In the genomic region with DNA sequence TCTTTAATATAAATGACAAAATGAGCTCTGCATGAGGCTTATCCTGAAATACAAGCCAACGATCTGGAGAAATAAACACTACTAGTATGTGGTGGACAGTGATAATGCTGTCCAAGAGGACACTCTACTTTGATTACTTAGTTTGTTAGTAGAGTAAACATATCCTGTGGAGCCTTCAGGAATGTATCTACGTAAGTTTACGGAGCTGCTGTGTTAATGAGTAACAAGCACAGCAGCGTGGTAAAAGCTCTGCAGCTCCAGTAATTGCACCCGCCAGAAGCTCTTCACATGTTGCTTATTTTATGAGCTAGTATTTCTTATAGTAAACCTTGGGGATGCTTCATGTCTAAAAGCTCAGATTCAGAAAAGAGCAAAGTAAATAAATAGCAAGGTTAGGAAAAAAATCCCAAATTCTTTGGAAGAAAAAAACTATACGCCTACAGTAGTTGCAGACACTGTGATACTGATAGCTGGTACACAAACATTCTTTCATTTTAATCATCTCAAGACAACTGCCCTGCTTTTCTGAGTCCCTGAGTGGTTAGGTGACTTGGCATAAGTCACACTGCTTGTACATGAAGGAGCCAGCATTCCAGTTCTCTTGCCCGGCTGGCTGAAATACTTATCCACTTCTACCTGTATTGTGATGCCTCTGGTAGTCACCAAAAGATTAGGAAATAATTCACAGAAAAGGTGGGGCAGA, we compare ENCODE assay signal across 7 cellular contexts. TPM values are rescaled to one million over a fixed set of nuclear protein-coding genes. Genes with fewer than 3 reads are reported as not detected.
A peak's percentile ranks its signal among the peaks of the same experiment; 100 is the strongest.
DNase-seq lines count a peak whose midpoint lies in the region; FAIRE-seq and TF ChIP-seq lines count a peak whose summit lies in the region.

No MANE protein-coding gene starts in this region.

- no peak for TF ChIP-seq EP300 in stomach (IDR thresholded peaks at IDR 0.05)

- H3K27ac Mint-ChIP-seq in astrocyte (ENCODE audit: unreplicated experiment): peak overlapping the region; percentile 63

- H3K4me3 ChIP-seq in HUES48 (ENCODE audit: low read depth, low read length): no peak overlapping the region
- H3K4me3 ChIP-seq in astrocyte (ENCODE audit: insufficient read depth, low read depth, low read length): no peak overlapping the region
- H3K4me3 ChIP-seq in hepatocyte: no peak overlapping the region
- peak overlapping the region in 2 of 4 donors; percentile 3 to 4 for H3K4me3 ChIP-seq in stomach

- H4K20me1 ChIP-seq in astrocyte (ENCODE audit: insufficient read depth, low read length): peaks cover 13% of the 10 kb centered on the region
- no peaks in the 10 kb centered on the region for H4K20me1 ChIP-seq in hepatocyte (ENCODE audit: insufficient read depth, poor library complexity, severe bottlenecking)

- 13% methylated on average over 7 of the region's 7 CpGs for WGBS in hepatocyte (ENCODE audit: low lambda C conversion rate, missing lambda C conversion rate)
- 18 to 34% (median 24%) methylated on average over 7 of the region's 7 CpGs for WGBS in stomach, 5 donors

- intact Hi-C loops in stomach (cut with DNase I; ENCODE audit: low total_unique reads): no loop called here

- peak overlapping the region; percentile 21 for H3K4me3 Mint-ChIP-seq in astrocyte (ENCODE audit: unreplicated experiment)

- TF ChIP-seq POLR2A in stomach (IDR thresholded peaks at IDR 0.05): no peak

- no peaks in the 10 kb centered on the region for H3K27me3 ChIP-seq in HUES48 (ENCODE audit: control insufficient read depth, insufficient read depth, low read length)
- no peaks in the 10 kb centered on the region for H3K27me3 ChIP-seq in astrocyte (ENCODE audit: insufficient read depth, low read length)
- H3K27me3 ChIP-seq in hepatocyte: no peaks in the 10 kb centered on the region
- H3K27me3 ChIP-seq in stomach: no peaks in the 10 kb centered on the region

- no peaks in the 10 kb centered on the region for H3K9me3 Mint-ChIP-seq in astrocyte (ENCODE audit: unreplicated experiment)

- FAIRE-seq in astrocyte (lab: Jason Lieb, UNC) (no peak), GM19239 (lab: Jason Lieb, UNC) (no peak)

- peaks cover 68% of the 10 kb centered on the region for H3K4me1 ChIP-seq in HUES48 (ENCODE audit: control insufficient read depth, insufficient read depth, low read length)
- peaks cover 40% of the 10 kb centered on the region for H3K4me1 ChIP-seq in astrocyte (ENCODE audit: insufficient read depth, low read length)
- H3K4me1 ChIP-seq in hepatocyte (ENCODE audit: insufficient read depth): peaks cover 76% of the 10 kb centered on the region
- H3K4me1 ChIP-seq in stomach: peaks cover 46 to 83% (median 59%) of the 10 kb centered on the region in 4 donors

- no peak overlapping the region for H3K9ac ChIP-seq in HUES48 (ENCODE audit: low read depth, low read length)
- H3K9ac ChIP-seq in astrocyte (ENCODE audit: low read length): no peak overlapping the region

- peaks cover 2% of the 10 kb centered on the region for H3K36me3 Mint-ChIP-seq in astrocyte (ENCODE audit: low read depth, unreplicated experiment)

- no peaks in the 10 kb centered on the region for H3K27me3 Mint-ChIP-seq in astrocyte (ENCODE audit: low read depth, unreplicated experiment)

- H3K4me2 ChIP-seq in astrocyte (ENCODE audit: low read length) (peak overlapping the region; percentile 1), hepatocyte (peak overlapping the region; percentile 68)

- no peak overlapping the region for H2AFZ ChIP-seq in astrocyte (ENCODE audit: low read depth, low read length)
- no peak overlapping the region for H2AFZ ChIP-seq in hepatocyte

- H3K9me2 ChIP-seq in hepatocyte (replicated peaks; ENCODE audit: insufficient read depth): no peaks in the 10 kb centered on the region

- peaks cover 65% of the 10 kb centered on the region for H3K4me1 Mint-ChIP-seq in astrocyte (ENCODE audit: low read depth, unreplicated experiment)

- no peaks in the 10 kb centered on the region for H3K9me3 ChIP-seq in HUES48 (ENCODE audit: control insufficient read depth, insufficient read depth, low read length)
- H3K9me3 ChIP-seq in astrocyte (ENCODE audit: insufficient read depth, low read depth, low read length): no peaks in the 10 kb centered on the region
- H3K9me3 ChIP-seq in hepatocyte (ENCODE audit: low read depth): no peaks in the 10 kb centered on the region
- no peaks in the 10 kb centered on the region for H3K9me3 ChIP-seq in stomach

- DNase-seq in astrocyte (ENCODE audit: low read depth) (peak; percentile 69), hepatocyte (ENCODE audit: low spot score) (peak; percentile 81), stomach (peak; percentile 40), hippocampal formation (lab: John Stamatoyannopoulos, UW) (no peak), GM10266 (ENCODE audit: extremely low spot score) (no peak), GM19239 (ENCODE audit: insufficient read length, low spot score) (no peak)

- H3K79me2 ChIP-seq in astrocyte (ENCODE audit: insufficient read depth, low read length) (peaks cover 14% of the 10 kb centered on the region), hepatocyte (peaks cover 66% of the 10 kb centered on the region)

- H3K27ac ChIP-seq in HUES48 (ENCODE audit: low read depth, low read length): peak overlapping the region; percentile 48
- H3K27ac ChIP-seq in astrocyte (ENCODE audit: low read depth, low read length): no peak overlapping the region
- H3K27ac ChIP-seq in hepatocyte: peak overlapping the region; percentile 82
- H3K27ac ChIP-seq in stomach: peak overlapping the region; percentile 64 to 82 (median 73)

- H3K36me3 ChIP-seq in HUES48 (ENCODE audit: control insufficient read depth, insufficient read depth, low read length) (peaks cover 22% of the 10 kb centered on the region), astrocyte (ENCODE audit: insufficient read depth, low read length) (no peaks in the 10 kb centered on the region), hepatocyte (replicated peaks; ENCODE audit: insufficient read depth, low read depth) (no peaks in the 10 kb centered on the region), stomach (no peaks in the 10 kb centered on the region)

- TF ChIP-seq CTCF in astrocyte (IDR thresholded peaks at IDR 0.05; ENCODE audit: insufficient read depth, low read depth, low read length): no peak
- TF ChIP-seq CTCF in hepatocyte (IDR thresholded peaks at IDR 0.05; ENCODE audit: poor library complexity): no peak
- no peak for TF ChIP-seq CTCF in stomach (IDR thresholded peaks at IDR 0.05)
- TF ChIP-seq CTCF in GM10266 (IDR thresholded peaks at IDR 0.05; ENCODE audit: control insufficient read depth, insufficient read depth, low read depth, missing control alignments): no peak

RNA-seq across cellular contexts. Expression of a gene that starts 32.7 kb away (rescaled TPM):
- total RNA-seq in astrocyte (11.7 and 12.8 TPM in 2 replicates), hepatocyte (6.8 and 7.5 TPM in 2 replicates), stomach (10 to 100 TPM in 1 of 5 donors, 1 to 10 TPM in 2, under 1 TPM in 1, not detected in 1; 0.89 to 65.8 (median 6.0) TPM)
- polyA plus RNA-seq in hepatocyte (4.6 and 6.0 TPM in 2 replicates), stomach (10 to 100 TPM in 2 of 3 donors, 1 to 10 TPM in 1; 7.0 to 25.2 (median 11.7) TPM)

Comparison
In these comparisons a context has a peak if more than half of its experiments do, and no peak if none do; other contexts are left out.
1. DNase-seq: peak in astrocyte (single experiment), hepatocyte (single experiment) and stomach (single experiment); none in hippocampal formation (0 of 2), GM10266 (single experiment) and GM19239 (single experiment).